In genomic region chr12:12561305-12562015, GRCh38 we compare ENCODE assay signal across 1 cellular context.
TF ChIP-seq lines count a peak whose summit lies in the region.

No MANE protein-coding gene starts in this region.

TF ChIP-seq in GM12878, 131 proteins besides CTCF, POLR2A, EP300 and RAD21 (continued from another document):
- TF ChIP-seq, protein P1, sequence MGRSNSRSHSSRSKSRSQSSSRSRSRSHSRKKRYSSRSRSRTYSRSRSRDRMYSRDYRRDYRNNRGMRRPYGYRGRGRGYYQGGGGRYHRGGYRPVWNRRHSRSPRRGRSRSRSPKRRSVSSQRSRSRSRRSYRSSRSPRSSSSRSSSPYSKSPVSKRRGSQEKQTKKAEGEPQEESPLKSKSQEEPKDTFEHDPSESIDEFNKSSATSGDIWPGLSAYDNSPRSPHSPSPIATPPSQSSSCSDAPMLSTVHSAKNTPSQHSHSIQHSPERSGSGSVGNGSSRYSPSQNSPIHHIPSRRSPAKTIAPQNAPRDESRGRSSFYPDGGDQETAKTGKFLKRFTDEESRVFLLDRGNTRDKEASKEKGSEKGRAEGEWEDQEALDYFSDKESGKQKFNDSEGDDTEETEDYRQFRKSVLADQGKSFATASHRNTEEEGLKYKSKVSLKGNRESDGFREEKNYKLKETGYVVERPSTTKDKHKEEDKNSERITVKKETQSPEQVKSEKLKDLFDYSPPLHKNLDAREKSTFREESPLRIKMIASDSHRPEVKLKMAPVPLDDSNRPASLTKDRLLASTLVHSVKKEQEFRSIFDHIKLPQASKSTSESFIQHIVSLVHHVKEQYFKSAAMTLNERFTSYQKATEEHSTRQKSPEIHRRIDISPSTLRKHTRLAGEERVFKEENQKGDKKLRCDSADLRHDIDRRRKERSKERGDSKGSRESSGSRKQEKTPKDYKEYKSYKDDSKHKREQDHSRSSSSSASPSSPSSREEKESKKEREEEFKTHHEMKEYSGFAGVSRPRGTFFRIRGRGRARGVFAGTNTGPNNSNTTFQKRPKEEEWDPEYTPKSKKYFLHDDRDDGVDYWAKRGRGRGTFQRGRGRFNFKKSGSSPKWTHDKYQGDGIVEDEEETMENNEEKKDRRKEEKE (IDR thresholded peaks at IDR 0.05): 0 out of 2 replicates have a peak, but pooled peaks have one; percentile 12
- TF ChIP-seq ZNF217 (IDR thresholded peaks at IDR 0.05): peak; percentile 60; the same call in 1 of the 2 replicates
- TF ChIP-seq CBX5 (IDR thresholded peaks at IDR 0.05; ENCODE audit: low read depth): 0 out of 2 replicates have a peak, but pooled peaks have one; percentile 8
- no peak for TF ChIP-seq TCF3 (IDR thresholded peaks at IDR 0.05; ENCODE audit: borderline replicate concordance, insufficient read depth, low read depth, low read length)
- TF ChIP-seq POLR2AphosphoS2 (IDR thresholded peaks at IDR 0.05; ENCODE audit: low read depth, low read length): peak; percentile 24; the same call in 1 of the 2 replicates
